ENCODE assay signal across 8 cellular contexts in genomic region chr15:78298983-78299301, GRCh38. TPM values are rescaled to one million over a fixed set of nuclear protein-coding genes. Genes with fewer than 3 reads are reported as not detected.
A peak's percentile ranks its signal among the peaks of the same experiment; 100 is the strongest.
DNase-seq lines count a peak whose midpoint lies in the region; ATAC-seq, FAIRE-seq and TF ChIP-seq lines count a peak whose summit lies in the region.

No MANE protein-coding gene starts in this region.

- no peak for TF ChIP-seq CTCF in hepatocyte (IDR thresholded peaks at IDR 0.05; ENCODE audit: poor library complexity)

- H3K9me3 Mint-ChIP-seq in activated naive CD4-positive, alpha-beta T cell treated with anti-CD3 and anti-CD28 coated beads, Interleukin-2, amount 50 U/mL, for 24 hours, result no peaks in the 10 kb centered on the region
- H3K9me3 Mint-ChIP-seq in activated naive CD8-positive, alpha-beta T cell (ENCODE audit: low read depth), result no peaks in the 10 kb centered on the region

- H3K36me3 ChIP-seq in hepatocyte (replicated peaks; ENCODE audit: insufficient read depth, low read depth) (no peaks in the 10 kb centered on the region), small intestine (ENCODE audit: control insufficient read depth in 2 of 2, insufficient read depth in 2 of 2, low read length in 2 of 2) (peaks cover 0 to 2% of the 10 kb centered on the region in 2 donors)

- no peaks in the 10 kb centered on the region for H3K9me2 ChIP-seq in hepatocyte (replicated peaks; ENCODE audit: insufficient read depth)

- H3K27me3 Mint-ChIP-seq in activated naive CD4-positive, alpha-beta T cell treated with anti-CD3 and anti-CD28 coated beads, Interleukin-2, amount 50 U/mL, for 24 hours, result no peaks in the 10 kb centered on the region
- no peaks in the 10 kb centered on the region for H3K27me3 Mint-ChIP-seq in activated naive CD8-positive, alpha-beta T cell

- peaks cover 32% of the 10 kb centered on the region for H3K4me1 Mint-ChIP-seq in activated naive CD4-positive, alpha-beta T cell treated with anti-CD3 and anti-CD28 coated beads, Interleukin-2, amount 50 U/mL, for 24 hours
- H3K4me1 Mint-ChIP-seq in activated naive CD8-positive, alpha-beta T cell (ENCODE audit: low read depth), result peaks cover 32% of the 10 kb centered on the region

- H3K9me3 ChIP-seq in hepatocyte (ENCODE audit: low read depth), result no peaks in the 10 kb centered on the region
- no peaks in the 10 kb centered on the region for H3K9me3 ChIP-seq in small intestine (ENCODE audit: control insufficient read depth, low read depth)

- H3K4me3 Mint-ChIP-seq in activated naive CD4-positive, alpha-beta T cell treated with anti-CD3 and anti-CD28 coated beads, Interleukin-2, amount 50 U/mL, for 24 hours, result peak overlapping the region; percentile 99
- H3K4me3 Mint-ChIP-seq in activated naive CD8-positive, alpha-beta T cell, result peak overlapping the region; percentile 99

- H4K20me1 ChIP-seq in hepatocyte (ENCODE audit: insufficient read depth, poor library complexity, severe bottlenecking), result no peaks in the 10 kb centered on the region

- peak overlapping the region; percentile 77 for H2AFZ ChIP-seq in hepatocyte

- H3K27ac ChIP-seq in hepatocyte (peak overlapping the region; percentile 77), small intestine (ENCODE audit: low read depth in 1 of 2, low read length in 1 of 2) (peak overlapping the region; percentile 25 to 89)

- peak; percentile 14 for ATAC-seq in HG03432 (IDR thresholded peaks at IDR 0.05; ENCODE audit: unreplicated experiment)

- FAIRE-seq in small intestine (lab: Jason Lieb, UNC), result no peak

- no peaks in the 10 kb centered on the region for H3K27me3 ChIP-seq in hepatocyte
- H3K27me3 ChIP-seq in small intestine (ENCODE audit: control insufficient read depth in 2 of 2, insufficient read depth in 2 of 2, low read length in 2 of 2), result no peaks in the 10 kb centered on the region

- H3K4me1 ChIP-seq in hepatocyte (ENCODE audit: insufficient read depth), result peaks cover 16% of the 10 kb centered on the region
- H3K4me1 ChIP-seq in small intestine (ENCODE audit: control insufficient read depth in 2 of 2, insufficient read depth in 1 of 2, low read depth in 1 of 2, low read length in 1 of 2), result no peaks in the 10 kb centered on the region

- H3K36me3 Mint-ChIP-seq in activated naive CD4-positive, alpha-beta T cell treated with anti-CD3 and anti-CD28 coated beads, Interleukin-2, amount 50 U/mL, for 24 hours, result peaks cover 10% of the 10 kb centered on the region
- peaks cover 8% of the 10 kb centered on the region for H3K36me3 Mint-ChIP-seq in activated naive CD8-positive, alpha-beta T cell

- DNase-seq in activated naive CD4-positive, alpha-beta T cell treated with Interleukin-2 at 50 U/mL for 16 hours, result no peak
- DNase-seq in hepatocyte (ENCODE audit: low spot score) (peak; percentile 51), small intestine (peak; percentile 13), OCI-M1 (lab: John Stamatoyannopoulos, UW) (no peak), hippocampal formation (lab: John Stamatoyannopoulos, UW) (no peak)

- peak overlapping the region; percentile 96 for H3K27ac Mint-ChIP-seq in activated naive CD4-positive, alpha-beta T cell treated with anti-CD3 and anti-CD28 coated beads, Interleukin-2, amount 50 U/mL, for 24 hours
- peak overlapping the region; percentile 94 for H3K27ac Mint-ChIP-seq in activated naive CD8-positive, alpha-beta T cell

- peaks cover 38% of the 10 kb centered on the region for H3K79me2 ChIP-seq in hepatocyte

- WGBS in hepatocyte (ENCODE audit: low lambda C conversion rate, missing lambda C conversion rate), result under 1% methylated on average over 9 of the region's 9 CpGs
- WGBS in small intestine, 3 donors, result 1% methylated on average over 9 of the region's 9 CpGs

- peak overlapping the region; percentile 83 for H3K4me2 ChIP-seq in hepatocyte

- H3K4me3 ChIP-seq in hepatocyte, result peak overlapping the region; percentile 65
- H3K4me3 ChIP-seq in small intestine (ENCODE audit: low read depth in 1 of 2, low read length in 2 of 2), result peak overlapping the region; percentile 62 to 78

RNA-seq across cellular contexts. Expression of gene SKIC8, which starts 0.5 kb away (rescaled TPM):
- total RNA-seq in hepatocyte, result 60.6 and 69.5 TPM in 2 replicates
- 64.9 and 70.2 TPM in 2 replicates for polyA plus RNA-seq in hepatocyte
- polyA plus RNA-seq in small intestine, result 10 to 100 TPM; 45.9 to 68.0 (median 60.0) TPM

RNA-seq across cellular contexts. Expression of gene DNAJA4, which starts 34.6 kb away (rescaled TPM):
- 3.2 and 3.6 TPM in 2 replicates for total RNA-seq in hepatocyte
- polyA plus RNA-seq in hepatocyte, result 2.8 and 4.0 TPM in 2 replicates
- polyA plus RNA-seq in small intestine, result 10 to 100 TPM; 10.7 to 17.2 (median 12.7) TPM

RNA-seq across cellular contexts. Expression of gene CRABP1, which starts 41.2 kb away (rescaled TPM):
- 132 and 140 TPM in 2 replicates for total RNA-seq in hepatocyte
- polyA plus RNA-seq in hepatocyte (153 and 179 TPM in 2 replicates), small intestine (10 to 100 TPM in 1 of 3 donors, not detected in 2; 16.0 TPM)

Comparison
In these comparisons a context has a peak if more than half of its experiments do, and no peak if none do; other contexts are left out.
1. DNase-seq: peak in hepatocyte (single experiment) and small intestine (single experiment); none in activated naive CD4-positive, alpha-beta T cell treated with Interleukin-2 at 50 U/mL for 16 hours (single experiment), OCI-M1 (single experiment) and hippocampal formation (0 of 2).